Comparison of ENCODE assay signal across 2 cellular contexts in the genomic region with DNA sequence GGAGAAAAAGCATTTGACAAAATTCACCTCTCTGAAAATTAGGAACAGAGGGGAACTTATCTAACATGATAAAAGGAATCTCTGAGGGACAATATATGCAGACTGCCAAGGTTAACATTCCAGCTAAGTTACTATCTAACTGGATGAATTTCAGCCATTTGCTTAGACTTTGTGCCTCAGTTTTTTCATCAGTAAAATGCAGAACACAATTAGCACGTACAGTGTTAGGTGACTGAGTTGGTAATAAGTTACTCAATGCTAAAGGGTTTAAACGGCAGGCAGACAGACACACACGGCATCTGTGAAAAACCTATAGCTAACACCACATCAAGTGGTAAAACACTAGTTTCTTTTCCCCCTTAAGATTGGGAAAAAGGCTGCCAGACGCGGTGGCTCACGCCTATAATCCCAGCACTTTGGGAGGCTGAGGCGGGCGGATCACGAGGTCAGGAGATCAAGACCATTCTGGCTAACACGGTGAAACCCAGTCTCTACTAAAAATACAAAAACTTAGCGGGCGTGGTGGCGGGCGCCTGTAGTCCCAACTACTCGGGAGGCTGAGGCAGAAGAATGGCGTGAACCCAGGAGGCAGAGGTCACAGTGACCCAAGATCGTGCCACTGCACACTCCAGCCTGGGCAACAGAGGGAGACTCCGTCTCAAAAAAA.
A peak's percentile ranks its signal among the peaks of the same experiment; 100 is the strongest.
TF ChIP-seq lines count a peak whose summit lies in the region.

No MANE protein-coding gene starts in this region.

TF ChIP-seq in GM23338, 12 proteins besides CTCF, POLR2A, EP300 and RAD21:
- no peak for TF ChIP-seq STAT1 (IDR thresholded peaks at IDR 0.05; ENCODE audit: unreplicated experiment)
- TF ChIP-seq CREB1 (CRISPR knock-in tag; IDR thresholded peaks at IDR 0.05; ENCODE audit: low read depth): no peak
- no peak for TF ChIP-seq ETS1 (IDR thresholded peaks at IDR 0.05)
- no peak for TF ChIP-seq ZNF331 (CRISPR knock-in tag; IDR thresholded peaks at IDR 0.05; ENCODE audit: low read depth)
- no peak for TF ChIP-seq POLR2AphosphoS5 (IDR thresholded peaks at IDR 0.05; ENCODE audit: low read depth)
- no peak for TF ChIP-seq NANOG (IDR thresholded peaks at IDR 0.05; ENCODE audit: borderline replicate concordance)

TF ChIP-seq in K562, 482 proteins besides CTCF, POLR2A, EP300 and RAD21:
- TF ChIP-seq BCL6 (CRISPR knock-in tag; IDR thresholded peaks at IDR 0.05) (no peak), ZBTB33 (CRISPR knock-in tag; IDR thresholded peaks at IDR 0.05) (0 out of 2 replicates have a peak, but pooled peaks have one; percentile 55)
